Comparison of ENCODE assay signal across 1 cellular context in genomic region chr6:30689985-30690384, GRCh38.
A peak's percentile ranks its signal among the peaks of the same experiment; 100 is the strongest.
TF ChIP-seq lines count a peak whose summit lies in the region.

No MANE protein-coding gene starts in this region.

TF ChIP-seq in K562, 482 proteins besides CTCF, POLR2A, EP300 and RAD21:
- TF ChIP-seq GATAD2B (IDR thresholded peaks at IDR 0.05; ENCODE audit: borderline replicate concordance) (no peak), PTRF (tag; IDR thresholded peaks at IDR 0.05) (no peak), CHAMP1 (IDR thresholded peaks at IDR 0.05) (no peak), ZNF12 (CRISPR knock-in tag; IDR thresholded peaks at IDR 0.05) (peak; percentile 23; the same call in 1 of the 2 replicates), ZFX (CRISPR knock-in tag; IDR thresholded peaks at IDR 0.05) (peak; percentile 29; the same call in 1 of the 2 replicates), RHOXF2B (CRISPR knock-in tag; conservative IDR thresholded peaks at IDR 0.05) (no peak), ATF1 (CRISPR knock-in tag; IDR thresholded peaks at IDR 0.05) (no peak), ATF1 (tag; IDR thresholded peaks at IDR 0.05) (no peak), TSC22D4 (tag; IDR thresholded peaks at IDR 0.05) (no peak), NONO (IDR thresholded peaks at IDR 0.05; ENCODE audit: low read depth in 2 of 2, low read length in 1 of 2) (no peak), SMARCB1 (IDR thresholded peaks at IDR 0.05; ENCODE audit: insufficient read length, low read depth) (no peak), HNRNPH1 (optimal IDR thresholded peaks at IDR 0.05; ENCODE audit: low read depth, low read length) (no peak), MITF (IDR thresholded peaks at IDR 0.05) (no peak), ZNF316 (IDR thresholded peaks at IDR 0.05) (no peak), ZC3H4 (CRISPR knock-in tag; IDR thresholded peaks at IDR 0.05; ENCODE audit: borderline replicate concordance) (0 out of 2 replicates have a peak, but pooled peaks have one; percentile 21), E2F5 (CRISPR knock-in tag; IDR thresholded peaks at IDR 0.05) (0 out of 2 replicates have a peak, but pooled peaks have one; percentile 22), ARID2 (IDR thresholded peaks at IDR 0.05) (no peak), POLR2H (tag; IDR thresholded peaks at IDR 0.05; ENCODE audit: low read depth) (no peak), RUNX1 (IDR thresholded peaks at IDR 0.05; ENCODE audit: low read depth) (0 out of 2 replicates have a peak, but pooled peaks have one; percentile 25), ZNF77 (CRISPR knock-in tag; IDR thresholded peaks at IDR 0.05) (0 out of 2 replicates have a peak, but pooled peaks have one; percentile 29), ZNF76 (CRISPR knock-in tag; IDR thresholded peaks at IDR 0.05; ENCODE audit: borderline replicate concordance) (no peak), CHD1 (IDR thresholded peaks at IDR 0.05; ENCODE audit: low read length) (peak; percentile 1), CBFB (CRISPR knock-in tag; IDR thresholded peaks at IDR 0.05) (0 out of 2 replicates have a peak, but pooled peaks have one; percentile 60), SAFB2 (IDR thresholded peaks at IDR 0.05; ENCODE audit: borderline replicate concordance, low read depth, low read length, severe bottlenecking) (no peak)
- TF ChIP-seq, protein P1, sequence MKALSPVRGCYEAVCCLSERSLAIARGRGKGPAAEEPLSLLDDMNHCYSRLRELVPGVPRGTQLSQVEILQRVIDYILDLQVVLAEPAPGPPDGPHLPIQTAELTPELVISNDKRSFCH (CRISPR knock-in tag; IDR thresholded peaks at IDR 0.05): no peak
- TF ChIP-seq, protein P1 (tag; IDR thresholded peaks at IDR 0.05): peak; percentile 43; the same call in 1 of the 2 replicates
- TF ChIP-seq, protein P2, sequence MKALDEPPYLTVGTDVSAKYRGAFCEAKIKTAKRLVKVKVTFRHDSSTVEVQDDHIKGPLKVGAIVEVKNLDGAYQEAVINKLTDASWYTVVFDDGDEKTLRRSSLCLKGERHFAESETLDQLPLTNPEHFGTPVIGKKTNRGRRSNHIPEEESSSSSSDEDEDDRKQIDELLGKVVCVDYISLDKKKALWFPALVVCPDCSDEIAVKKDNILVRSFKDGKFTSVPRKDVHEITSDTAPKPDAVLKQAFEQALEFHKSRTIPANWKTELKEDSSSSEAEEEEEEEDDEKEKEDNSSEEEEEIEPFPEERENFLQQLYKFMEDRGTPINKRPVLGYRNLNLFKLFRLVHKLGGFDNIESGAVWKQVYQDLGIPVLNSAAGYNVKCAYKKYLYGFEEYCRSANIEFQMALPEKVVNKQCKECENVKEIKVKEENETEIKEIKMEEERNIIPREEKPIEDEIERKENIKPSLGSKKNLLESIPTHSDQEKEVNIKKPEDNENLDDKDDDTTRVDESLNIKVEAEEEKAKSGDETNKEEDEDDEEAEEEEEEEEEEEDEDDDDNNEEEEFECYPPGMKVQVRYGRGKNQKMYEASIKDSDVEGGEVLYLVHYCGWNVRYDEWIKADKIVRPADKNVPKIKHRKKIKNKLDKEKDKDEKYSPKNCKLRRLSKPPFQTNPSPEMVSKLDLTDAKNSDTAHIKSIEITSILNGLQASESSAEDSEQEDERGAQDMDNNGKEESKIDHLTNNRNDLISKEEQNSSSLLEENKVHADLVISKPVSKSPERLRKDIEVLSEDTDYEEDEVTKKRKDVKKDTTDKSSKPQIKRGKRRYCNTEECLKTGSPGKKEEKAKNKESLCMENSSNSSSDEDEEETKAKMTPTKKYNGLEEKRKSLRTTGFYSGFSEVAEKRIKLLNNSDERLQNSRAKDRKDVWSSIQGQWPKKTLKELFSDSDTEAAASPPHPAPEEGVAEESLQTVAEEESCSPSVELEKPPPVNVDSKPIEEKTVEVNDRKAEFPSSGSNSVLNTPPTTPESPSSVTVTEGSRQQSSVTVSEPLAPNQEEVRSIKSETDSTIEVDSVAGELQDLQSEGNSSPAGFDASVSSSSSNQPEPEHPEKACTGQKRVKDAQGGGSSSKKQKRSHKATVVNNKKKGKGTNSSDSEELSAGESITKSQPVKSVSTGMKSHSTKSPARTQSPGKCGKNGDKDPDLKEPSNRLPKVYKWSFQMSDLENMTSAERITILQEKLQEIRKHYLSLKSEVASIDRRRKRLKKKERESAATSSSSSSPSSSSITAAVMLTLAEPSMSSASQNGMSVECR (CRISPR knock-in tag; IDR thresholded peaks at IDR 0.05): peak; percentile 42; the same call in 1 of the 2 replicates
